In genomic region chr14:53840444-53840843, GRCh38 we compare ENCODE assay signal across 16 cellular contexts.
DNase-seq lines count a peak whose midpoint lies in the region; ATAC-seq, FAIRE-seq and TF ChIP-seq lines count a peak whose summit lies in the region.
"Had no signal": no experiment of that assay in that cellular context is flagged by ENCODE, and none has a peak within 500 bp of the region (broad histone marks: within the 10 kb centered on the region; RNA-seq: fewer than 3 reads in every experiment).

No MANE protein-coding gene starts in this region.

- DNase-seq in A549 (ENCODE audit: low read depth in 1 of 2, low spot score in 1 of 2) (peak; percentile 72), HT-29 (ENCODE audit: low spot score) (peak; percentile 74), amniotic epithelial cell (ENCODE audit: low read depth) (peak; percentile 76), NCI-H2227 treated with DMSO at 0.1 percent for 48 hours (lab: John Stamatoyannopoulos, UW) (no peak), NCI-H446 treated with DMSO at 0.1 percent for 48 hours (lab: John Stamatoyannopoulos, UW) (no peak), spleen (no peak)
- no peak for DNase-seq in activated naive CD8-positive, alpha-beta T cell treated with anti-CD3 and anti-CD28 coated beads for 36 hours
- DNase-seq: activated CD4-positive, alpha-beta memory T cell treated with anti-CD3 and anti-CD28 coated beads for 36 hours; adrenal gland; colonic mucosa; H7; stimulated activated naive CD8-positive, alpha-beta T cell treated with anti-CD3 and anti-CD28 coated beads, Interleukin-15, Interleukin-2, amounts not matched to agents 100 U/mL and 50 U/mL, for 24 hours had no signal

- TF ChIP-seq CTCF in A549 (IDR thresholded peaks at IDR 0.05): no peak
- TF ChIP-seq CTCF in spleen (IDR thresholded peaks at IDR 0.05 in 8 of 11, conservative IDR thresholded peaks at IDR 0.05 in 3 of 11): no peak

- peaks cover 4% of the 10 kb centered on the region for H3K27me3 Mint-ChIP-seq in activated naive CD8-positive, alpha-beta T cell treated with anti-CD3 and anti-CD28 coated beads for 36 hours
- H3K27me3 Mint-ChIP-seq: activated CD4-positive, alpha-beta memory T cell treated with anti-CD3 and anti-CD28 coated beads for 36 hours; memory B cell had no signal

- H3K36me3 Mint-ChIP-seq in activated naive CD8-positive, alpha-beta T cell treated with anti-CD3 and anti-CD28 coated beads for 36 hours: no peaks in the 10 kb centered on the region
- H3K36me3 Mint-ChIP-seq: activated CD4-positive, alpha-beta memory T cell treated with anti-CD3 and anti-CD28 coated beads for 36 hours; memory B cell had no signal

- TF ChIP-seq POLR2A in A549 (IDR thresholded peaks at IDR 0.05; ENCODE audit: low read length): no peak
- no peak for TF ChIP-seq POLR2A in spleen (IDR thresholded peaks at IDR 0.05)

- no peaks in the 10 kb centered on the region for H3K27me3 ChIP-seq in spleen (replicated peaks in 1 of 7)
- H3K27me3 ChIP-seq: adrenal gland, colonic mucosa had no signal

- FAIRE-seq in A549 (lab: Jason Lieb, UNC) (no peak), islet of Langerhans (lab: Jason Lieb, UNC) (peak; percentile 95)
- FAIRE-seq: TTC549 had no signal

- ATAC-seq in A549: peak; percentile 41 to 61; a peak in 4 of 6 replicates
- ATAC-seq: stimulated activated naive CD8-positive, alpha-beta T cell treated with anti-CD3 and anti-CD28 coated beads, Interleukin-15, Interleukin-2, amounts not matched to agents 100 U/mL and 50 U/mL, for 24 hours had no signal

- CTCF ChIA-PET in A549 (lab: Yijun Ruan, JAX): no interaction called here

- H3K4me1 Mint-ChIP-seq in activated naive CD8-positive, alpha-beta T cell treated with anti-CD3 and anti-CD28 coated beads for 36 hours: no peaks in the 10 kb centered on the region
- H3K4me1 Mint-ChIP-seq: memory B cell had no signal

- H3K4me1 ChIP-seq in A549 (peaks cover 47% of the 10 kb centered on the region), spleen (no peaks in the 10 kb centered on the region)
- H3K4me1 ChIP-seq: adrenal gland, colonic mucosa had no signal

- H3K27ac ChIP-seq in A549 (peak overlapping the region; percentile 9 to 81; a peak in 4 of 6 replicates), spleen (no peak overlapping the region)
- H3K27ac ChIP-seq: adrenal gland, colonic mucosa, SK-N-MC had no signal

- H3K4me3 Mint-ChIP-seq in activated naive CD8-positive, alpha-beta T cell treated with anti-CD3 and anti-CD28 coated beads for 36 hours: no peak overlapping the region
- H3K4me3 Mint-ChIP-seq: activated CD4-positive, alpha-beta memory T cell treated with anti-CD3 and anti-CD28 coated beads for 36 hours; memory B cell had no signal

- POLR2A ChIA-PET in A549 (lab: Yijun Ruan, JAX): no interaction called here

- 9% methylated on average over 2 of the region's 2 CpGs for WGBS in A549 (ENCODE audit: missing lambda C conversion rate)
- 54 to 75% (median 68%) methylated on average over 2 of the region's 2 CpGs for WGBS in spleen, 5 donors

- no peak for TF ChIP-seq EP300 in A549 (IDR thresholded peaks at IDR 0.05)

- peaks cover 2% of the 10 kb centered on the region for H3K9me3 Mint-ChIP-seq in activated naive CD8-positive, alpha-beta T cell treated with anti-CD3 and anti-CD28 coated beads for 36 hours

- H3K27ac Mint-ChIP-seq in activated naive CD8-positive, alpha-beta T cell treated with anti-CD3 and anti-CD28 coated beads for 36 hours: no peak overlapping the region
- H3K27ac Mint-ChIP-seq: activated CD4-positive, alpha-beta memory T cell treated with anti-CD3 and anti-CD28 coated beads for 36 hours; memory B cell had no signal

- no peak for TF ChIP-seq RAD21 in A549 (conservative IDR thresholded peaks at IDR 0.05 in 1 of 2, IDR thresholded peaks at IDR 0.05 in 1 of 2)

- intact Hi-C loops in spleen (cut with DNase I; ENCODE audit: low total_unique reads): no loop called here

- H3K4me3 ChIP-seq in A549: no peak overlapping the region
- H3K4me3 ChIP-seq in spleen: no peak overlapping the region
- H3K4me3 ChIP-seq: adrenal gland, colonic mucosa, SK-N-MC had no signal

- H3K9me3 ChIP-seq in A549: no peaks in the 10 kb centered on the region
- peaks cover 0 to 36% (median 26%) of the 10 kb centered on the region in 8 donors for H3K9me3 ChIP-seq in spleen
- H3K9me3 ChIP-seq: adrenal gland, colonic mucosa had no signal

- H3K4me2 ChIP-seq in A549: peak overlapping the region; percentile 56

- no peaks in the 10 kb centered on the region for H3K36me3 ChIP-seq in spleen
- H3K36me3 ChIP-seq: adrenal gland, colonic mucosa had no signal

TF ChIP-seq in A549, 52 proteins besides CTCF, POLR2A, EP300 and RAD21:
- TF ChIP-seq REST (IDR thresholded peaks at IDR 0.05) (no peak), BCL3 (IDR thresholded peaks at IDR 0.05) (no peak), ZSCAN20 (CRISPR knock-in tag; IDR thresholded peaks at IDR 0.05) (no peak), TP53 (CRISPR knock-in tag; IDR thresholded peaks at IDR 0.05) (no peak), NFE2L2 (conservative IDR thresholded peaks at IDR 0.05; ENCODE audit: low read length) (no peak), HOXA7 (CRISPR knock-in tag; IDR thresholded peaks at IDR 0.05) (no peak), ATOH8 (CRISPR knock-in tag; IDR thresholded peaks at IDR 0.05; ENCODE audit: low read depth) (no peak), TFCP2L1 (CRISPR knock-in tag; IDR thresholded peaks at IDR 0.05) (no peak), JUNB (IDR thresholded peaks at IDR 0.05) (peak; percentile 62), FOSL2 (IDR thresholded peaks at IDR 0.05) (peak; percentile 29; the same call in 1 of the 2 replicates), FOSL2 (CRISPR knock-in tag; IDR thresholded peaks at IDR 0.05) (peak; percentile 93)
TF ChIP-seq in A549: peak in this region for 2.

Comparison
In these comparisons a context has a peak if more than half of its experiments do, and no peak if none do; other contexts are left out.
1. DNase-seq: peak in A549 (2 of 2), HT-29 (single experiment) and amniotic epithelial cell (single experiment); none in NCI-H2227 treated with DMSO at 0.1 percent for 48 hours (single experiment), activated naive CD8-positive, alpha-beta T cell treated with anti-CD3 and anti-CD28 coated beads for 36 hours (single experiment), NCI-H446 treated with DMSO at 0.1 percent for 48 hours (single experiment) and spleen (single experiment).
2. H3K27ac ChIP-seq: peak in A549 (2 of 2); none in spleen (0 of 8).